Comparison of ENCODE assay signal across 28 cellular contexts in the genomic region with DNA sequence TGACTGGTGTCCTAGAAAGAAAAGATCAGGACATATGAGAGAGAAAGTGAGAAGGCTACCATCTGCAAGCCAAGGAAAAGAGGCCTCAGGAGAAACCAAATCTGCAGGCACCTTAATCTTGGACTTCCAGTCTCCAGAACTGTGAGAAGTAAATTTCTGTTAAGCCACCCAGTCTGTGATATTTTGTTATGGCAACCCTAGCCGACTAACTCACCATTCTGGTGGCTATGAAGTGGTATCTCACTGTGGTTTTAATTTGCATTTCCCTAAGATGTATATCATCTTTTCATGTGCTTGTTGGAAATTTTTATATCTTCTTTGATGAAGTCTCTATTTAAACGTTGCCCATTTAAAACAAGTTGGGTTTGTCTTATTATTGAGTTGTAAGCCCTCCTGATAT. TPM values are rescaled to one million over a fixed set of nuclear protein-coding genes. Genes with fewer than 3 reads are reported as not detected.
DNase-seq lines count a peak whose midpoint lies in the region; ATAC-seq, FAIRE-seq and TF ChIP-seq lines count a peak whose summit lies in the region.
"Had no signal": no experiment of that assay in that cellular context is flagged by ENCODE, and none has a peak within 500 bp of the region (broad histone marks: within the 10 kb centered on the region; RNA-seq: fewer than 3 reads in every experiment).

No MANE protein-coding gene starts in this region.

- no peak overlapping the region for H3K4me2 ChIP-seq in OCI-LY7 (ENCODE audit: low read length)
- H3K4me2 ChIP-seq: GM23338 had no signal

- H3K27ac ChIP-seq in OCI-LY7 (ENCODE audit: low read depth, low read length, poor library complexity, severe bottlenecking) = no peak overlapping the region
- H3K27ac ChIP-seq: C4-2B, RWPE1 had no signal

- TF ChIP-seq POLR2A in GM12891 (IDR thresholded peaks at IDR 0.05; ENCODE audit: low read depth, low read length) = no peak

- no peak for ATAC-seq in natural killer cell treated with Interleukin-12 subunit alpha and Interleukin-12 subunit beta and Interleukin-15 and Interleukin-18, amount 100 ng/mL, for 72 hours
- ATAC-seq: CD8-positive, alpha-beta T cell; GM23338; Panc1 had no signal

- H3K27me3 Mint-ChIP-seq in immature natural killer cell (ENCODE audit: low read depth in 3 of 3) = peaks cover 0 to 11% (median 3%) of the 10 kb centered on the region in 3 donors
- H3K27me3 Mint-ChIP-seq in natural killer cell treated with Interleukin-12 subunit alpha and Interleukin-12 subunit beta and Interleukin-15 and Interleukin-18, amount 100 ng/mL, for 72 hours = peaks cover 7 to 8% of the 10 kb centered on the region in 2 donors
- H3K27me3 Mint-ChIP-seq: B cell had no signal

- H3K9me3 ChIP-seq in OCI-LY7 (ENCODE audit: low read length) = peaks cover 21% of the 10 kb centered on the region; the same call in 1 of the 2 replicates

- H3K4me3 Mint-ChIP-seq in immature natural killer cell = no peak overlapping the region
- H3K4me3 Mint-ChIP-seq in natural killer cell treated with Interleukin-12 subunit alpha and Interleukin-12 subunit beta and Interleukin-15 and Interleukin-18, amount 100 ng/mL, for 72 hours = no peak overlapping the region
- H3K4me3 Mint-ChIP-seq: B cell; CD8-positive, alpha-beta T cell; GM23338; H9 had no signal

- H4K20me1 ChIP-seq in OCI-LY7 (ENCODE audit: insufficient read depth, low read length) = no peaks in the 10 kb centered on the region

- CTCF ChIA-PET in OCI-LY7 (lab: Charles Lee; ENCODE audit: unreplicated experiment) = no interaction called here

- peaks cover 34% of the 10 kb centered on the region for H3K4me1 ChIP-seq in OCI-LY7 (ENCODE audit: insufficient read depth, low read length, poor library complexity, severe bottlenecking)

- H3K27ac Mint-ChIP-seq in immature natural killer cell = no peak overlapping the region
- H3K27ac Mint-ChIP-seq in natural killer cell treated with Interleukin-12 subunit alpha and Interleukin-12 subunit beta and Interleukin-15 and Interleukin-18, amount 100 ng/mL, for 72 hours = no peak overlapping the region
- H3K27ac Mint-ChIP-seq: CD8-positive, alpha-beta T cell; GM23338; H9 had no signal

- intact Hi-C loops in OCI-LY7 (cut with micrococcal nuclease; ENCODE audit: unreplicated experiment) = no loop called here

- peaks cover 15% of the 10 kb centered on the region for H3K36me3 ChIP-seq in OCI-LY7 (ENCODE audit: insufficient read depth, low read length)

- TF ChIP-seq CTCF in OCI-LY7 (conservative IDR thresholded peaks at IDR 0.05; ENCODE audit: low read length) = no peak

- FAIRE-seq in GM12891 (lab: Jason Lieb, UNC) (peak; percentile 33), GM18507 (lab: Jason Lieb, UNC) (peak; percentile 41)
- FAIRE-seq: HTR-8/SVneo had no signal

- DNase-seq in GM12891 (ENCODE audit: insufficient read length, low spot score) (no peak), GM18507 (ENCODE audit: extremely low spot score, insufficient read length, low read depth) (no peak), OCI-LY7 (ENCODE audit: low spot score) (no peak), immature natural killer cell (peak in 2 of 3 donors; percentile 2 to 9), ecto neural progenitor cell (ENCODE audit: low spot score) (no peak), NCI-H187 (lab: John Stamatoyannopoulos, UW) (no peak)
- no peak for DNase-seq in natural killer cell treated with Interleukin-12 subunit alpha and Interleukin-12 subunit beta and Interleukin-15 and Interleukin-18, amount 100 ng/mL, for 72 hours (ENCODE audit: low spot score)
- DNase-seq: CD8-positive, alpha-beta T cell; DMS 273 treated with DMSO at 0.1 percent for 48 hours; DMS79; GF-D8; H9; KBM-7; NCI-H1092; NCI-H1436; NCI-H187 treated with DMSO at 0.1 percent for 48 hours; NCI-H524; NCI-H82; NK-92 treated with Interleukin-12 subunit alpha and Interleukin-12 subunit beta, amount 100 ng/mL, for 24 hours; SHP77 treated with DMSO at 0.1 percent for 48 hours had no signal

- H3K36me3 Mint-ChIP-seq in immature natural killer cell = peaks cover 4 to 11% (median 6%) of the 10 kb centered on the region in 3 donors
- peaks cover 26% of the 10 kb centered on the region for H3K36me3 Mint-ChIP-seq in natural killer cell treated with Interleukin-12 subunit alpha and Interleukin-12 subunit beta and Interleukin-15 and Interleukin-18, amount 100 ng/mL, for 72 hours
- H3K36me3 Mint-ChIP-seq: CD8-positive, alpha-beta T cell had no signal

- POLR2A ChIA-PET in OCI-LY7 (lab: Charles Lee) = no interaction called here

- BruUV-seq in OCI-LY7 (replicated peaks; lab: Mats Ljungman, UMichigan) = no TSS peak

- peaks cover 0 to 13% of the 10 kb centered on the region in 2 donors for H3K4me1 Mint-ChIP-seq in immature natural killer cell
- H3K4me1 Mint-ChIP-seq in natural killer cell treated with Interleukin-12 subunit alpha and Interleukin-12 subunit beta and Interleukin-15 and Interleukin-18, amount 100 ng/mL, for 72 hours (ENCODE audit: low read depth in 2 of 2) = no peaks in the 10 kb centered on the region
- H3K4me1 Mint-ChIP-seq: GM23338, H9 had no signal

- peaks cover 6 to 42% (median 17%) of the 10 kb centered on the region in 6 donors for H3K9me3 Mint-ChIP-seq in immature natural killer cell
- H3K9me3 Mint-ChIP-seq in natural killer cell treated with Interleukin-12 subunit alpha and Interleukin-12 subunit beta and Interleukin-15 and Interleukin-18, amount 100 ng/mL, for 72 hours = peaks cover 20% of the 10 kb centered on the region

- H3K9me2 ChIP-seq in OCI-LY7 (ENCODE audit: insufficient read depth, low read length) = no peaks in the 10 kb centered on the region

- H2AFZ ChIP-seq in OCI-LY7 (ENCODE audit: low read length) = peak overlapping the region; percentile 77; the same call in 1 of the 2 replicates
- H2AFZ ChIP-seq: GM23338 had no signal

- H3K79me2 ChIP-seq in OCI-LY7 (ENCODE audit: insufficient read depth, low read depth, low read length) = no peaks in the 10 kb centered on the region

- no peak overlapping the region for H3K4me3 ChIP-seq in OCI-LY7 (ENCODE audit: low read depth, low read length, poor library complexity, severe bottlenecking)
- H3K4me3 ChIP-seq: GM23338 had no signal

TF ChIP-seq in GM12891, 5 proteins besides CTCF, POLR2A, EP300 and RAD21:
- no peak for TF ChIP-seq SPI1 (IDR thresholded peaks at IDR 0.05; ENCODE audit: low read depth, low read length)
- TF ChIP-seq TAF1 (IDR thresholded peaks at IDR 0.05; ENCODE audit: low read depth, low read length) = no peak
- no peak for TF ChIP-seq POU2F2 (IDR thresholded peaks at IDR 0.05; ENCODE audit: low read depth, low read length)
- no peak for TF ChIP-seq POLR2AphosphoS5 (IDR thresholded peaks at IDR 0.05; ENCODE audit: low read depth, low read length)
- no peak for TF ChIP-seq PAX5 (IDR thresholded peaks at IDR 0.05; ENCODE audit: insufficient read depth, low read length, severe bottlenecking)

RNA-seq across cellular contexts. Expression of a gene that starts 40.6 kb away (rescaled TPM):
- polyA plus RNA-seq in GM12891 (2012; ENCODE audit: low read depth, missing spikeins) = 2.4 TPM
- total RNA-seq in OCI-LY7 (2014; rRNA removed; shearing (Covaris generic)) = 1.1 and 2.4 TPM in 2 replicates
- total RNA-seq in OCI-LY7 (2022) = 2.5 and 2.6 TPM in 2 replicates
- not detected for polyA plus RNA-seq in immature natural killer cell
- under 1 TPM in 1 of 2 donors, not detected in 1; 0.59 TPM for total RNA-seq in natural killer cell treated with Interleukin-12 subunit alpha and Interleukin-12 subunit beta and Interleukin-15 and Interleukin-18, amount 100 ng/mL, for 72 hours
- total RNA-seq: A673; CD8-positive, alpha-beta T cell; LHCN-M2 had no signal

Comparison
In these comparisons a context has a peak if more than half of its experiments do, and no peak if none do; other contexts are left out.
1. DNase-seq: peak in immature natural killer cell (2 of 3); none in GM12891 (single experiment), GM18507 (single experiment), OCI-LY7 (single experiment), natural killer cell treated with Interleukin-12 subunit alpha and Interleukin-12 subunit beta and Interleukin-15 and Interleukin-18, amount 100 ng/mL, for 72 hours (single experiment), ecto neural progenitor cell (single experiment) and NCI-H187 (0 of 2).